Comparison of ENCODE assay signal across 8 cellular contexts in the genomic region with DNA sequence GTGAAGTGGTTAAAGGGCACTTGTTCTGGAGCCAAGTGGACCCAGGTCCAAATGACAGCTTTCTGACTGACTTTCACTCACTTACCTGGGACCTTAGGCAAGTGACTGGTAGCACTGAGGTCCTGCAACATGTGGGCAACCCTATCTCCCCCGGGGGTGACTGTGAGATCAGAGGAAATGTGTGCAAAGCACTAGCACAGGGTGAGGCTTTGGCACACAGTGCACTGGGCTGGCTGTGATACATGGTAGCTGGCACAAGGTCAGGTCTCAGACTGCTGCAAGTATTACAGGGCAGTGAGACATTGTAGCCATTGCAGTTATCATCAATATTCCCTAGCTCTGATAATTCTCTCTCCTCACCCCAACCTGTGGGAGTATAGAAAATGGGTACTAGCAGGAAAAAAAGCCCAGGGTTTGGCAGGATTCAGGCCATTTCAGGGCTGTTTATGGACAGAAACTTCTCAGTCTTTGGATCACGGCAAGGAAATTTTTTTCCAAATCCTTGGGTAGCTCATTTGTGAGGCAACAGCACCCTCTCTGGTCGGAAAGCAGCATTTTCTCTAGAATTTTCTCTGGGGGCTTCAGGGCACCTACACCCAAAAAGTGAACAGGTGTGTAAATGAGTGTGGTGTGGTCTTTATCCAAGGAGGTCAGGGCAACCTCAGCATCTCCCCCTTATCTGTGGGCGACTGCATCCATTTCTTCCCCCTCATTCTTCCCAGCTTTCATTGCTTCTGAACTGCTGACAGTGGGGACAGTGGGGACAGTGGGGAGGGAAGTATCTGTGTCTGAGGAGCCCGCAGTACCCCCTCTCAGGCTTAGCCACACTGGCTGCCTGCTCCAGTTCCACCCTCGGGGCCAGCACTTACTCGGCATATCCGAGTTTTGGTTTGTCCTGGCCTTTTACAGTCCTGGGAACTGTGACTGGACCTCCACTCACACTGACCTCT.
DNase-seq lines count a peak whose midpoint lies in the region; ATAC-seq and TF ChIP-seq lines count a peak whose summit lies in the region.

No MANE protein-coding gene starts in this region.

- peaks cover 39% of the 10 kb centered on the region for H3K27me3 Mint-ChIP-seq in mesothelial cell of epicardium (ENCODE audit: low read depth)

- no peaks in the 10 kb centered on the region for H3K9me3 Mint-ChIP-seq in mesothelial cell of epicardium

- no peak overlapping the region for H3K27ac Mint-ChIP-seq in mesothelial cell of epicardium

- H3K4me3 Mint-ChIP-seq in mesothelial cell of epicardium: no peak overlapping the region

- DNase-seq in GM03348 (ENCODE audit: low spot score) (peak; percentile 65), NCI-H2171 treated with DMSO at 0.1 percent for 48 hours (lab: John Stamatoyannopoulos, UW) (peak; percentile 74), dermis blood vessel endothelial cell (peak; percentile 40), mesothelial cell of epicardium (ENCODE audit: low spot score in 2 of 2, unreplicated experiment in 2 of 2) (peak in 1 of 2 experiments; percentile 48)
- no peak for DNase-seq in activated naive CD4-positive, alpha-beta T cell treated with anti-CD3 and anti-CD28 coated beads, Interleukin-2, amount 50 U/mL, for 16 hours

- peak; percentile 83 for TF ChIP-seq CTCF in mesothelial cell of epicardium (IDR thresholded peaks at IDR 0.05; ENCODE audit: unreplicated experiment)

- ATAC-seq in GM18511 (IDR thresholded peaks at IDR 0.05; ENCODE audit: unreplicated experiment): no peak
- no peak for ATAC-seq in HG03469 (IDR thresholded peaks at IDR 0.05; ENCODE audit: unreplicated experiment)
- no peak for ATAC-seq in GM18519 (IDR thresholded peaks at IDR 0.05; ENCODE audit: low FRiP score, unreplicated experiment)

- no peaks in the 10 kb centered on the region for H3K36me3 Mint-ChIP-seq in mesothelial cell of epicardium

- peaks cover 12% of the 10 kb centered on the region for H3K4me1 Mint-ChIP-seq in mesothelial cell of epicardium
